Comparison of ENCODE assay signal across 1 cellular context in genomic region chr5:176608142-176608705, GRCh38.
TF ChIP-seq lines count a peak whose summit lies in the region.

No MANE protein-coding gene starts in this region.

TF ChIP-seq in GM23338, 12 proteins besides CTCF, POLR2A, EP300 and RAD21 (continued from another document):
- TF ChIP-seq, protein P1, sequence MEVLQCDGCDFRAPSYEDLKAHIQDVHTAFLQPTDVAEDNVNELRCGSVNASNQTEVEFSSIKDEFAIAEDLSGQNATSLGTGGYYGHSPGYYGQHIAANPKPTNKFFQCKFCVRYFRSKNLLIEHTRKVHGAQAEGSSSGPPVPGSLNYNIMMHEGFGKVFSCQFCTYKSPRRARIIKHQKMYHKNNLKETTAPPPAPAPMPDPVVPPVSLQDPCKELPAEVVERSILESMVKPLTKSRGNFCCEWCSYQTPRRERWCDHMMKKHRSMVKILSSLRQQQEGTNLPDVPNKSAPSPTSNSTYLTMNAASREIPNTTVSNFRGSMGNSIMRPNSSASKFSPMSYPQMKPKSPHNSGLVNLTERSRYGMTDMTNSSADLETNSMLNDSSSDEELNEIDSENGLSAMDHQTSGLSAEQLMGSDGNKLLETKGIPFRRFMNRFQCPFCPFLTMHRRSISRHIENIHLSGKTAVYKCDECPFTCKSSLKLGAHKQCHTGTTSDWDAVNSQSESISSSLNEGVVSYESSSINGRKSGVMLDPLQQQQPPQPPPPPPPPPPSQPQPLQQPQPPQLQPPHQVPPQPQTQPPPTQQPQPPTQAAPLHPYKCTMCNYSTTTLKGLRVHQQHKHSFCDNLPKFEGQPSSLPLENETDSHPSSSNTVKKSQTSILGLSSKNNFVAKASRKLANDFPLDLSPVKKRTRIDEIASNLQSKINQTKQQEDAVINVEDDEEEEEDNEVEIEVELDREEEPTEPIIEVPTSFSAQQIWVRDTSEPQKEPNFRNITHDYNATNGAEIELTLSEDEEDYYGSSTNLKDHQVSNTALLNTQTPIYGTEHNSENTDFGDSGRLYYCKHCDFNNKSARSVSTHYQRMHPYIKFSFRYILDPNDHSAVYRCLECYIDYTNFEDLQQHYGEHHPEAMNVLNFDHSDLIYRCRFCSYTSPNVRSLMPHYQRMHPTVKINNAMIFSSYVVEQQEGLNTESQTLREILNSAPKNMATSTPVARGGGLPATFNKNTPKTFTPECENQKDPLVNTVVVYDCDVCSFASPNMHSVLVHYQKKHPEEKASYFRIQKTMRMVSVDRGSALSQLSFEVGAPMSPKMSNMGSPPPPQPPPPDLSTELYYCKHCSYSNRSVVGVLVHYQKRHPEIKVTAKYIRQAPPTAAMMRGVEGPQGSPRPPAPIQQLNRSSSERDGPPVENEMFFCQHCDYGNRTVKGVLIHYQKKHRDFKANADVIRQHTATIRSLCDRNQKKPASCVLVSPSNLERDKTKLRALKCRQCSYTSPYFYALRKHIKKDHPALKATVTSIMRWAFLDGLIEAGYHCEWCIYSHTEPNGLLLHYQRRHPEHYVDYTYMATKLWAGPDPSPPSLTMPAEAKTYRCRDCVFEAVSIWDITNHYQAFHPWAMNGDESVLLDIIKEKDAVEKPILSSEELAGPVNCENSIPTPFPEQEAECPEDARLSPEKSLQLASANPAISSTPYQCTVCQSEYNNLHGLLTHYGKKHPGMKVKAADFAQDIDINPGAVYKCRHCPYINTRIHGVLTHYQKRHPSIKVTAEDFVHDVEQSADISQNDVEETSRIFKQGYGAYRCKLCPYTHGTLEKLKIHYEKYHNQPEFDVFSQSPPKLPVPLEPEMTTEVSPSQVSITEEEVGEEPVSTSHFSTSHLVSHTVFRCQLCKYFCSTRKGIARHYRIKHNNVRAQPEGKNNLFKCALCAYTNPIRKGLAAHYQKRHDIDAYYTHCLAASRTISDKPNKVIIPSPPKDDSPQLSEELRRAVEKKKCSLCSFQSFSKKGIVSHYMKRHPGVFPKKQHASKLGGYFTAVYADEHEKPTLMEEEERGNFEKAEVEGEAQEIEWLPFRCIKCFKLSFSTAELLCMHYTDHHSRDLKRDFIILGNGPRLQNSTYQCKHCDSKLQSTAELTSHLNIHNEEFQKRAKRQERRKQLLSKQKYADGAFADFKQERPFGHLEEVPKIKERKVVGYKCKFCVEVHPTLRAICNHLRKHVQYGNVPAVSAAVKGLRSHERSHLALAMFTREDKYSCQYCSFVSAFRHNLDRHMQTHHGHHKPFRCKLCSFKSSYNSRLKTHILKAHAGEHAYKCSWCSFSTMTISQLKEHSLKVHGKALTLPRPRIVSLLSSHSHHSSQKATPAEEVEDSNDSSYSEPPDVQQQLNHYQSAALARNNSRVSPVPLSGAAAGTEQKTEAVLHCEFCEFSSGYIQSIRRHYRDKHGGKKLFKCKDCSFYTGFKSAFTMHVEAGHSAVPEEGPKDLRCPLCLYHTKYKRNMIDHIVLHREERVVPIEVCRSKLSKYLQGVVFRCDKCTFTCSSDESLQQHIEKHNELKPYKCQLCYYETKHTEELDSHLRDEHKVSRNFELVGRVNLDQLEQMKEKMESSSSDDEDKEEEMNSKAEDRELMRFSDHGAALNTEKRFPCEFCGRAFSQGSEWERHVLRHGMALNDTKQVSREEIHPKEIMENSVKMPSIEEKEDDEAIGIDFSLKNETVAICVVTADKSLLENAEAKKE (CRISPR knock-in tag; IDR thresholded peaks at IDR 0.05): no peak
- TF ChIP-seq ETS1 (IDR thresholded peaks at IDR 0.05) (no peak), JUNB (IDR thresholded peaks at IDR 0.05; ENCODE audit: unreplicated experiment) (no peak), STAT1 (IDR thresholded peaks at IDR 0.05; ENCODE audit: unreplicated experiment) (no peak), EZH2 (IDR thresholded peaks at IDR 0.05; ENCODE audit: low read depth, unreplicated experiment) (no peak), CREB1 (CRISPR knock-in tag; IDR thresholded peaks at IDR 0.05; ENCODE audit: low read depth) (no peak), POLR2AphosphoS5 (IDR thresholded peaks at IDR 0.05; ENCODE audit: low read depth) (no peak), NANOG (IDR thresholded peaks at IDR 0.05; ENCODE audit: borderline replicate concordance) (no peak), ZNF114 (CRISPR knock-in tag; IDR thresholded peaks at IDR 0.05) (no peak)
- TF ChIP-seq, protein P2, sequence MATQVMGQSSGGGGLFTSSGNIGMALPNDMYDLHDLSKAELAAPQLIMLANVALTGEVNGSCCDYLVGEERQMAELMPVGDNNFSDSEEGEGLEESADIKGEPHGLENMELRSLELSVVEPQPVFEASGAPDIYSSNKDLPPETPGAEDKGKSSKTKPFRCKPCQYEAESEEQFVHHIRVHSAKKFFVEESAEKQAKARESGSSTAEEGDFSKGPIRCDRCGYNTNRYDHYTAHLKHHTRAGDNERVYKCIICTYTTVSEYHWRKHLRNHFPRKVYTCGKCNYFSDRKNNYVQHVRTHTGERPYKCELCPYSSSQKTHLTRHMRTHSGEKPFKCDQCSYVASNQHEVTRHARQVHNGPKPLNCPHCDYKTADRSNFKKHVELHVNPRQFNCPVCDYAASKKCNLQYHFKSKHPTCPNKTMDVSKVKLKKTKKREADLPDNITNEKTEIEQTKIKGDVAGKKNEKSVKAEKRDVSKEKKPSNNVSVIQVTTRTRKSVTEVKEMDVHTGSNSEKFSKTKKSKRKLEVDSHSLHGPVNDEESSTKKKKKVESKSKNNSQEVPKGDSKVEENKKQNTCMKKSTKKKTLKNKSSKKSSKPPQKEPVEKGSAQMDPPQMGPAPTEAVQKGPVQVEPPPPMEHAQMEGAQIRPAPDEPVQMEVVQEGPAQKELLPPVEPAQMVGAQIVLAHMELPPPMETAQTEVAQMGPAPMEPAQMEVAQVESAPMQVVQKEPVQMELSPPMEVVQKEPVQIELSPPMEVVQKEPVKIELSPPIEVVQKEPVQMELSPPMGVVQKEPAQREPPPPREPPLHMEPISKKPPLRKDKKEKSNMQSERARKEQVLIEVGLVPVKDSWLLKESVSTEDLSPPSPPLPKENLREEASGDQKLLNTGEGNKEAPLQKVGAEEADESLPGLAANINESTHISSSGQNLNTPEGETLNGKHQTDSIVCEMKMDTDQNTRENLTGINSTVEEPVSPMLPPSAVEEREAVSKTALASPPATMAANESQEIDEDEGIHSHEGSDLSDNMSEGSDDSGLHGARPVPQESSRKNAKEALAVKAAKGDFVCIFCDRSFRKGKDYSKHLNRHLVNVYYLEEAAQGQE (IDR thresholded peaks at IDR 0.05; ENCODE audit: unreplicated experiment): no peak
